ENCODE assay signal across 21 cellular contexts in the genomic region with DNA sequence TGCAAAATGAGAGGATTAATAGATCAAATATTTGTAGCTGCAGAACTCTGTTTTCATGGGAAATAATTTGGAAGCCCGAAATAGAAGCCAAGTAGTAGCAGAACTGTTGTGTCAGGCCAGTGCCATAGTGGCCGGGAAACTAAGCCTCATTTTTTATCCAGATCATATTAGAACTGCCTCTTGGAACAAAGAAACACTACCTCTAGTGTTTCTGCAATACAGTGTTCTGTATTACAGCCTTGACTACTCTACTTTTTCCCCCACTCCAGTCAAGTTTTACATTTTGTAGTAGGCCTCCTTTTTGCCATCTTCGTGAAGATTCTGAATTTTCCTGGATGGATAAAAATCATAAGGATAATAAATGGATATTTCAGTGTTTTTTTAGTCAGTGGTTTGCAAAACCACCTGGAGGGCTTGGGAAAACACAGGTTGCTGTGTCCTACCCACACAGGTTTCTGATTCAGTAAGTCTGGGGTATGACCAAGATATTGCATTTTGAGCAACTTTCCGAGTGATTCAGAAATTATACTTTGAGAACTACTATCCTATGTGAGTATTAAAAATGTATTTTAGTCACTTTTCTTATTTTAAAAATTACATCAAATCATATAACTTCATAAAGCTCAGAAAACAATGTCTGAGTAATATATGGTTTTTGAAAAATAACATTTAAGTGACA.
DNase-seq lines count a peak whose midpoint lies in the region; TF ChIP-seq lines count a peak whose summit lies in the region.
"Had no signal": no experiment of that assay in that cellular context is flagged by ENCODE, and none has a peak within 500 bp of the region (broad histone marks: within the 10 kb centered on the region; RNA-seq: fewer than 3 reads in every experiment).

No MANE protein-coding gene starts in this region.

- H3K9me3 ChIP-seq in fibroblast of lung (ENCODE audit: control insufficient read depth, insufficient read depth, low read depth, low read length) (no peaks in the 10 kb centered on the region), vagina (no peaks in the 10 kb centered on the region)
- H3K9me3 ChIP-seq: upper lobe of right lung had no signal

- H3K4me1 Mint-ChIP-seq in activated T-helper 1 cell treated with anti-CD3 and anti-CD28 coated beads, Interleukin-12 subunit alpha, Interleukin-12 subunit beta, Interleukin-2, Interleukin-4 antibody, amounts not matched to agents 30 ng/mL and 10 ng/mL and 1 ng/mL, durations not matched to agents 14 hours and 24 hours and 36 hours (ENCODE audit: low read depth) = peaks cover 40% of the 10 kb centered on the region

- peak; percentile 16 for DNase-seq in stimulated activated CD4-positive, alpha-beta T cell treated with anti-CD3 and anti-CD28 coated beads, Interleukin-1b, Interleukin-23, amount 100 ng/mL, for 48 hours
- no peak for DNase-seq in stimulated activated CD4-positive, alpha-beta T cell treated with anti-CD3 and anti-CD28 coated beads, Interleukin-4, amount 100 ng/mL, for 4 hours
- DNase-seq in activated T-helper 1 cell treated with anti-CD3 and anti-CD28 coated beads, Interleukin-12 subunit alpha, Interleukin-12 subunit beta, Interleukin-2, Interleukin-4 antibody, amounts not matched to agents 30 ng/mL and 10 ng/mL and 1 ng/mL, durations not matched to agents 14 hours and 24 hours and 36 hours (ENCODE audit: low spot score) = no peak
- peak in 1 of 2 donors; percentile 6 for DNase-seq in fibroblast of lung (ENCODE audit: low read depth in 2 of 2)
- DNase-seq in vagina (ENCODE audit: extremely low spot score in 2 of 2) = no peak
- no peak for DNase-seq in AML-193 (lab: John Stamatoyannopoulos, UW)
- no peak for DNase-seq in midbrain (lab: John Stamatoyannopoulos, UW)
- DNase-seq: anterior cingulate cortex; kidney glomerular epithelial cell; MM.1S; NCI-H1436 treated with DMSO at 0.1 percent for 48 hours; NCI-H2171 treated with DMSO at 0.1 percent for 48 hours; NCI-H526 treated with DMSO at 0.1 percent for 48 hours; posterior cingulate gyrus; RPMI8226; stimulated activated CD4-positive, alpha-beta T cell treated with anti-CD3 and anti-CD28 coated beads, Interleukin-2, amount 100 ng/mL, for 24 hours; upper lobe of right lung had no signal

- H3K4me2 ChIP-seq in fibroblast of lung (ENCODE audit: extremely low read depth, insufficient read depth, low read length) = peak overlapping the region; percentile 23

- H3K4me3 ChIP-seq in fibroblast of lung (replicated peaks in 1 of 4; ENCODE audit: control extremely low read depth in 1 of 4, insufficient read depth in 1 of 4, low read depth in 3 of 4, low read length in 4 of 4) = no peak overlapping the region
- H3K4me3 ChIP-seq in vagina = no peak overlapping the region
- H3K4me3 ChIP-seq: K562, upper lobe of right lung had no signal

- peak overlapping the region; percentile 78 for H3K27ac Mint-ChIP-seq in activated T-helper 1 cell treated with anti-CD3 and anti-CD28 coated beads, Interleukin-12 subunit alpha, Interleukin-12 subunit beta, Interleukin-2, Interleukin-4 antibody, amounts not matched to agents 30 ng/mL and 10 ng/mL and 1 ng/mL, durations not matched to agents 14 hours and 24 hours and 36 hours
- H3K27ac Mint-ChIP-seq: memory B cell; natural killer cell treated with Interleukin-12 subunit alpha and Interleukin-12 subunit beta and Interleukin-15 and Interleukin-18, amount 100 ng/mL, for 72 hours had no signal

- H3K9ac ChIP-seq in fibroblast of lung (ENCODE audit: insufficient read depth, low read length) = no peak overlapping the region

- no peaks in the 10 kb centered on the region for H3K27me3 Mint-ChIP-seq in activated T-helper 1 cell treated with anti-CD3 and anti-CD28 coated beads, Interleukin-12 subunit alpha, Interleukin-12 subunit beta, Interleukin-2, Interleukin-4 antibody, amounts not matched to agents 30 ng/mL and 10 ng/mL and 1 ng/mL, durations not matched to agents 14 hours and 24 hours and 36 hours (ENCODE audit: insufficient read depth)
- H3K27me3 Mint-ChIP-seq: central memory CD8-positive, alpha-beta T cell; memory B cell; natural killer cell treated with Interleukin-12 subunit alpha and Interleukin-12 subunit beta and Interleukin-15 and Interleukin-18, amount 100 ng/mL, for 72 hours had no signal

- intact Hi-C loops in activated T-helper 1 cell treated with anti-CD3 and anti-CD28 coated beads, Interleukin-12 subunit alpha, Interleukin-12 subunit beta, Interleukin-2, Interleukin-4 antibody, amounts not matched to agents 30 ng/mL and 10 ng/mL and 1 ng/mL, durations not matched to agents 14 hours and 24 hours and 36 hours (cut with micrococcal nuclease) = loop anchor here (1.0 to 10.0 kb wide), 7 partner anchors 85 to 515 kb away; a partner anchor contains a TSS
- intact Hi-C loops in vagina (cut with DNase I) = no loop called here

- H3K27ac ChIP-seq in fibroblast of lung (ENCODE audit: insufficient read depth, low read length) = peak overlapping the region; percentile 13
- H3K27ac ChIP-seq in vagina = peak overlapping the region; percentile 21
- H3K27ac ChIP-seq: upper lobe of right lung had no signal

- no peak for TF ChIP-seq CTCF in fibroblast of lung (conservative IDR thresholded peaks at IDR 0.05 in 1 of 2, IDR thresholded peaks at IDR 0.05 in 1 of 2; ENCODE audit: low read depth in 1 of 2, low read length in 2 of 2)
- TF ChIP-seq CTCF in vagina (IDR thresholded peaks at IDR 0.05) = no peak

- H3K27me3 ChIP-seq in fibroblast of lung (ENCODE audit: control insufficient read depth, insufficient read depth, low read length) = no peaks in the 10 kb centered on the region
- no peaks in the 10 kb centered on the region for H3K27me3 ChIP-seq in vagina
- H3K27me3 ChIP-seq: upper lobe of right lung had no signal

- H3K4me1 ChIP-seq in fibroblast of lung (ENCODE audit: control insufficient read depth, extremely low read depth, insufficient read depth, low read length) = peaks cover 14% of the 10 kb centered on the region
- H3K4me1 ChIP-seq in vagina = peaks cover 25% of the 10 kb centered on the region
- H3K4me1 ChIP-seq: upper lobe of right lung had no signal

- H3K4me3 Mint-ChIP-seq in activated T-helper 1 cell treated with anti-CD3 and anti-CD28 coated beads, Interleukin-12 subunit alpha, Interleukin-12 subunit beta, Interleukin-2, Interleukin-4 antibody, amounts not matched to agents 30 ng/mL and 10 ng/mL and 1 ng/mL, durations not matched to agents 14 hours and 24 hours and 36 hours = no peak overlapping the region
- H3K4me3 Mint-ChIP-seq: central memory CD8-positive, alpha-beta T cell; memory B cell; natural killer cell treated with Interleukin-12 subunit alpha and Interleukin-12 subunit beta and Interleukin-15 and Interleukin-18, amount 100 ng/mL, for 72 hours had no signal

- no peak overlapping the region for H2AFZ ChIP-seq in fibroblast of lung (ENCODE audit: low read length)

- no peaks in the 10 kb centered on the region for H4K20me1 ChIP-seq in fibroblast of lung (ENCODE audit: control insufficient read depth, extremely low read depth, insufficient read depth, low read length)

- H3K36me3 ChIP-seq in fibroblast of lung (ENCODE audit: control insufficient read depth, insufficient read depth, low read length) = no peaks in the 10 kb centered on the region
- no peaks in the 10 kb centered on the region for H3K36me3 ChIP-seq in vagina
- H3K36me3 ChIP-seq: upper lobe of right lung had no signal

- H3K36me3 Mint-ChIP-seq in activated T-helper 1 cell treated with anti-CD3 and anti-CD28 coated beads, Interleukin-12 subunit alpha, Interleukin-12 subunit beta, Interleukin-2, Interleukin-4 antibody, amounts not matched to agents 30 ng/mL and 10 ng/mL and 1 ng/mL, durations not matched to agents 14 hours and 24 hours and 36 hours (ENCODE audit: low read depth) = peaks cover 36% of the 10 kb centered on the region

- TF ChIP-seq POLR2A in vagina (IDR thresholded peaks at IDR 0.05) = no peak

- peaks cover 32% of the 10 kb centered on the region for H3K9me3 Mint-ChIP-seq in activated T-helper 1 cell treated with anti-CD3 and anti-CD28 coated beads, Interleukin-12 subunit alpha, Interleukin-12 subunit beta, Interleukin-2, Interleukin-4 antibody, amounts not matched to agents 30 ng/mL and 10 ng/mL and 1 ng/mL, durations not matched to agents 14 hours and 24 hours and 36 hours
- H3K9me3 Mint-ChIP-seq: central memory CD8-positive, alpha-beta T cell; natural killer cell treated with Interleukin-12 subunit alpha and Interleukin-12 subunit beta and Interleukin-15 and Interleukin-18, amount 100 ng/mL, for 72 hours had no signal

- H3K79me2 ChIP-seq in fibroblast of lung (ENCODE audit: control insufficient read depth, insufficient read depth, low read length) = no peaks in the 10 kb centered on the region
